ENCODE assay signal across 26 cellular contexts in the genomic region with DNA sequence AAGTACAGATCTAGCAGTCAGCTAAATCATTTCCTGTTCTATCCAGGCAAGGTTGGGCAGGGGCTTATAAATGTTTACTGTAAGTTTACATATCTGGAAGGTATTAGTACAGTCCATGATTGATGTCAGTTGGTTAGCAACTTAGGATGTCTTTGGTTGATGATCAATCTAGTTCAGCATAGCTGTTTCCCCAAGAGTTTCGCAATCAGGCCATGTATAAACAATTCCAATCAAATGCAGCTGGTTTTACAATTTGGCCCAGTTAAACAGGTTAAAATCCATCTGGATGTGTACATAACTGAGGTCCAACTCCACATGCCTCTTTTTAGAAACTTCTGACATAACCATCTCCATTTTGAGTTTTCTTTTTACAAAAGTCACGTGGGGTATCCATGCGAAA. TPM values are rescaled to one million over a fixed set of nuclear protein-coding genes. Genes with fewer than 3 reads are reported as not detected.
A peak's percentile ranks its signal among the peaks of the same experiment; 100 is the strongest.
DNase-seq lines count a peak whose midpoint lies in the region; FAIRE-seq and TF ChIP-seq lines count a peak whose summit lies in the region.
"Had no signal": no experiment of that assay in that cellular context is flagged by ENCODE, and none has a peak within 500 bp of the region (broad histone marks: within the 10 kb centered on the region; RNA-seq: fewer than 3 reads in every experiment).

No MANE protein-coding gene starts in this region.

- peaks cover 35% of the 10 kb centered on the region for H3K9me3 Mint-ChIP-seq in HFFc6

- H3K4me3 Mint-ChIP-seq in HFFc6 = no peak overlapping the region
- H3K4me3 Mint-ChIP-seq: activated CD8-positive, alpha-beta T cell treated with anti-CD3 and anti-CD28 coated beads, Interleukin-2, amount 10 ng/mL, durations not matched to agents 7 days and 5 days; activated T-cell treated with anti-CD3 and anti-CD28 coated beads, Interleukin-2, amount 50 U/mL, for 4 hours; dendritic cell treated with granulocyte-macrophage colony-stimulating factor and Interleukin-4, amounts not matched to agents 40 ng/mL and 50 ng/mL, for 4 days; IgD-negative memory B cell had no signal

- no peak for FAIRE-seq in urothelium cell line (lab: Jason Lieb, UNC)
- FAIRE-seq: endothelial cell of umbilical vein had no signal

- peaks cover 53% of the 10 kb centered on the region for H3K36me3 Mint-ChIP-seq in HFFc6 (ENCODE audit: low read depth)

- H3K27me3 Mint-ChIP-seq in HFFc6 (ENCODE audit: insufficient read depth) = no peaks in the 10 kb centered on the region; the same call in 1 of the 2 replicates
- H3K27me3 Mint-ChIP-seq: dendritic cell treated with granulocyte-macrophage colony-stimulating factor and Interleukin-4, amounts not matched to agents 40 ng/mL and 50 ng/mL, for 4 days; IgD-negative memory B cell had no signal

- H3K4me1 Mint-ChIP-seq in HFFc6 (ENCODE audit: low read depth) = peaks cover 13% of the 10 kb centered on the region
- H3K4me1 Mint-ChIP-seq: IgD-negative memory B cell had no signal

- no peak for TF ChIP-seq CTCF in AG09309 (IDR thresholded peaks at IDR 0.05; ENCODE audit: control insufficient read depth, insufficient read depth, low read depth, low read length, missing control alignments)
- TF ChIP-seq CTCF in HFFc6 (IDR thresholded peaks at IDR 0.05) = no peak
- no peak for TF ChIP-seq CTCF in choroid plexus epithelial cell (conservative IDR thresholded peaks at IDR 0.05; ENCODE audit: low read depth, low read length)

- no peak overlapping the region for H3K27ac Mint-ChIP-seq in HFFc6
- H3K27ac Mint-ChIP-seq: activated CD8-positive, alpha-beta T cell treated with anti-CD3 and anti-CD28 coated beads, Interleukin-2, amount 10 ng/mL, durations not matched to agents 7 days and 5 days; dendritic cell treated with granulocyte-macrophage colony-stimulating factor and Interleukin-4, amounts not matched to agents 40 ng/mL and 50 ng/mL, for 4 days; IgD-negative memory B cell had no signal

- H3K4me3 ChIP-seq in AG09309 (ENCODE audit: control insufficient read depth, low read depth, low read length) = no peak overlapping the region
- H3K4me3 ChIP-seq in choroid plexus epithelial cell (ENCODE audit: low read depth, low read length) = no peak overlapping the region
- H3K4me3 ChIP-seq: lower lobe of right lung, Peyer's patch, thoracic aorta had no signal

- DNase-seq in AG09309 (ENCODE audit: low read depth) (peak; percentile 77), HFFc6 (peak; percentile 37), choroid plexus epithelial cell (ENCODE audit: low read depth) (peak; percentile 36), iris pigment epithelial cell (ENCODE audit: low read depth) (peak; percentile 86), urothelium cell line (ENCODE audit: low spot score) (no peak), NCI-H2081 (lab: John Stamatoyannopoulos, UW) (no peak), globus pallidus (ENCODE audit: low spot score) (no peak)
- no peak for DNase-seq in central memory CD4-positive, alpha-beta T cell
- DNase-seq: ACHN; activated CD4-positive, CD25-positive, alpha-beta regulatory T cell; activated CD8-positive, alpha-beta T cell treated with anti-CD3 and anti-CD28 coated beads, Interleukin-2, amount 10 ng/mL, durations not matched to agents 7 days and 5 days; activated naive CD4-positive, alpha-beta T cell treated with anti-CD3 and anti-CD28 coated beads, Interleukin-2, amount 50 U/mL, for 16 hours; activated T-cell treated with anti-CD3 and anti-CD28 coated beads, Interleukin-2, amount 50 U/mL, for 4 hours; GOT3; lower lobe of right lung; NCI-H1092; NCI-H2081 treated with DMSO at 0.1 percent for 48 hours; NK-92 treated with Interleukin-12 subunit alpha and Interleukin-12 subunit beta, amount 100 ng/mL, for 24 hours; Peyer's patch; right cardiac atrium; stimulated activated CD4-positive, alpha-beta T cell treated with anti-CD3 and anti-CD28 coated beads, Interleukin-15, amount 100 ng/mL, for 24 hours; T-helper 2 cell had no signal

RNA-seq across cellular contexts. Expression of a gene that starts 6.9 kb away (rescaled TPM):
- total RNA-seq in HFFc6 (2021; fragmentation: NEBNext Ultra II Directional; extraction: Animal tissue kit (Norgen Biotek cat#: 25700)) = 1 to 10 TPM; 3.6 to 4.3 (median 4.1) TPM

RNA-seq across cellular contexts. Expression of a gene that starts 22.8 kb away (rescaled TPM):
- 10 to 100 TPM in 3 of 6 experiments, 1 to 10 TPM in 3; 8.4 to 12.3 (median 10.2) TPM for total RNA-seq in HFFc6 (2021; fragmentation: NEBNext Ultra II Directional; extraction: Animal tissue kit (Norgen Biotek cat#: 25700))

RNA-seq across cellular contexts. Expression of a gene that starts 26.1 kb away (rescaled TPM):
- total RNA-seq in HFFc6 (2021; fragmentation: NEBNext Ultra II Directional; extraction: Animal tissue kit (Norgen Biotek cat#: 25700)) = 1 to 10 TPM; 5.7 to 6.7 (median 6.4) TPM

RNA-seq across cellular contexts. Expression of a gene that starts 44.9 kb away (rescaled TPM):
- total RNA-seq in HFFc6 (2021; fragmentation: NEBNext Ultra II Directional; extraction: Animal tissue kit (Norgen Biotek cat#: 25700)) = 1 to 10 TPM; 1.3 to 2.6 (median 2.0) TPM

Comparison
In these comparisons a context has a peak if more than half of its experiments do, and no peak if none do; other contexts are left out.
1. DNase-seq: peak in AG09309 (single experiment), HFFc6 (single experiment), choroid plexus epithelial cell (single experiment) and iris pigment epithelial cell (single experiment); none in urothelium cell line (single experiment), NCI-H2081 (0 of 2), central memory CD4-positive, alpha-beta T cell (single experiment) and globus pallidus (single experiment).